8 cellular contexts compared by ENCODE assay signal in genomic region chr21:33761104-33762036, GRCh38.
DNase-seq lines count a peak whose midpoint lies in the region; ATAC-seq, FAIRE-seq and TF ChIP-seq lines count a peak whose summit lies in the region.

No MANE protein-coding gene starts in this region.

- CTCF ChIA-PET in HEK293 (lab: Yijun Ruan, JAX) = interaction anchor here (0.6 to 0.8 kb wide), 2 partner anchors 86 to 101 kb away, joined by 3 to 5 read pairs; no protein-coding TSS in a partner anchor

- no peak overlapping the region for H3K4me3 Mint-ChIP-seq in progenitor cell of endocrine pancreas (ENCODE audit: low read depth)

- DNase-seq in SKM-1 (lab: John Stamatoyannopoulos, UW; ENCODE audit: unreplicated experiment) = peak; percentile 28
- peak; percentile 98 for DNase-seq in fibroblast of villous mesenchyme (ENCODE audit: low read depth)
- no peak for DNase-seq in progenitor cell of endocrine pancreas (ENCODE audit: low spot score, unreplicated experiment)
- DNase-seq in D721Med (ENCODE audit: insufficient read length, low spot score) = no peak

- H3K36me3 Mint-ChIP-seq in progenitor cell of endocrine pancreas (ENCODE audit: insufficient read depth) = peaks cover 25% of the 10 kb centered on the region

- TF ChIP-seq CTCF in HEK293 (tag by site-specific recombination; IDR thresholded peaks at IDR 0.05) (no peak), fibroblast of villous mesenchyme (IDR thresholded peaks at IDR 0.05; ENCODE audit: insufficient read depth, low read depth, low read length) (no peak), progenitor cell of endocrine pancreas (IDR thresholded peaks at IDR 0.05; ENCODE audit: unreplicated experiment) (no peak), D721Med (IDR thresholded peaks at IDR 0.05; ENCODE audit: insufficient read depth, missing control alignments) (no peak)

- H3K4me3 ChIP-seq in HEK293 (ENCODE audit: low read depth, low read length) (no peak overlapping the region; the same call in 1 of the 2 replicates), fibroblast of villous mesenchyme (ENCODE audit: low read depth, low read length) (peak overlapping the region; percentile 37)

- POLR2A ChIA-PET in HEK293 (lab: Yijun Ruan, JAX) = interaction anchor here (0.9 kb wide), 1 partner anchor 135 kb away, joined by 3 read pairs; no protein-coding TSS in a partner anchor

- H3K4me1 Mint-ChIP-seq in progenitor cell of endocrine pancreas (ENCODE audit: low read depth) = peaks cover 10% of the 10 kb centered on the region

- no peak for FAIRE-seq in D721Med (lab: Jason Lieb, UNC)

- no peaks in the 10 kb centered on the region for H3K9me3 Mint-ChIP-seq in progenitor cell of endocrine pancreas (ENCODE audit: low read depth)

- ATAC-seq in HG02642 (IDR thresholded peaks at IDR 0.05; ENCODE audit: poor library complexity, unreplicated experiment) (no peak), GM19328 (IDR thresholded peaks at IDR 0.05; ENCODE audit: unreplicated experiment) (no peak), GM19452 (IDR thresholded peaks at IDR 0.05; ENCODE audit: unreplicated experiment) (no peak)

- H3K27ac ChIP-seq in HEK293 (ENCODE audit: extremely low read depth, low read depth, low read length) = no peak overlapping the region; the same call in 1 of the 2 replicates

- peak overlapping the region; percentile 94 for H3K27ac Mint-ChIP-seq in progenitor cell of endocrine pancreas

- peaks cover 16% of the 10 kb centered on the region for H3K4me1 ChIP-seq in HEK293 (ENCODE audit: control insufficient read depth, insufficient read depth, low read length)

- H3K27me3 Mint-ChIP-seq in progenitor cell of endocrine pancreas = no peaks in the 10 kb centered on the region

- peaks cover 0 to 10% of the 10 kb centered on the region in 2 experiments for H3K36me3 ChIP-seq in HEK293 (ENCODE audit: control insufficient read depth in 2 of 2, insufficient read depth in 1 of 2, low read length in 2 of 2)

- H3K9me3 ChIP-seq in HEK293 (ENCODE audit: control insufficient read depth, insufficient read depth, low read depth, low read length) = no peaks in the 10 kb centered on the region

TF ChIP-seq in HEK293, 187 proteins besides CTCF, POLR2A, EP300 and RAD21 (continues in another document):
- peak; percentile 98 for TF ChIP-seq OSR2 (tag by site-specific recombination; IDR thresholded peaks at IDR 0.05)
- TF ChIP-seq ZNF585B (tag by site-specific recombination; IDR thresholded peaks at IDR 0.05) = no peak
- TF ChIP-seq YY1 (tag by site-specific recombination; IDR thresholded peaks at IDR 0.05) = no peak
- peak; percentile 77 for TF ChIP-seq INSM2 (tag by site-specific recombination; IDR thresholded peaks at IDR 0.05)
- no peak for TF ChIP-seq ZNF404 (tag by site-specific recombination; IDR thresholded peaks at IDR 0.05)
- no peak for TF ChIP-seq GLI2 (tag by site-specific recombination; IDR thresholded peaks at IDR 0.05; ENCODE audit: borderline replicate concordance, low read depth)
- TF ChIP-seq ZNF24 (tag by site-specific recombination; IDR thresholded peaks at IDR 0.05) = peak; percentile 64; the same call in 1 of the 2 replicates
- TF ChIP-seq ZNF645 (tag by site-specific recombination; IDR thresholded peaks at IDR 0.05) = no peak
- TF ChIP-seq ZBTB11 (tag by site-specific recombination; conservative IDR thresholded peaks at IDR 0.05; ENCODE audit: low read depth) = no peak
- peak; percentile 79 for TF ChIP-seq IKZF3 (tag by site-specific recombination; IDR thresholded peaks at IDR 0.05)
- TF ChIP-seq ZNF843 (tag by site-specific recombination; IDR thresholded peaks at IDR 0.05) = no peak
- no peak for TF ChIP-seq ZNF274 (IDR thresholded peaks at IDR 0.05; ENCODE audit: low read length)
- TF ChIP-seq ZNF274 (tag by site-specific recombination; IDR thresholded peaks at IDR 0.05; ENCODE audit: borderline replicate concordance) = no peak
- TF ChIP-seq TRIM28 (IDR thresholded peaks at IDR 0.05; ENCODE audit: borderline replicate concordance, low read length) = peak; percentile 58; the same call in 1 of the 2 replicates
- no peak for TF ChIP-seq ZNF112 (tag by site-specific recombination; IDR thresholded peaks at IDR 0.05)
- peak; percentile 90 for TF ChIP-seq ZBTB21 (tag by site-specific recombination; IDR thresholded peaks at IDR 0.05)
- TF ChIP-seq ZNF324 (tag by site-specific recombination; IDR thresholded peaks at IDR 0.05) = peak; percentile 74; the same call in 1 of the 2 replicates
- no peak for TF ChIP-seq ZNF423 (tag by site-specific recombination; IDR thresholded peaks at IDR 0.05)
- TF ChIP-seq ZNF121 (tag by site-specific recombination; IDR thresholded peaks at IDR 0.05) = no peak
- no peak; the same call in 1 of the 2 replicates for TF ChIP-seq ZNF654 (tag by site-specific recombination; IDR thresholded peaks at IDR 0.05; ENCODE audit: low read depth)
- TF ChIP-seq GFI1B (tag by site-specific recombination; IDR thresholded peaks at IDR 0.05) = no peak
- TF ChIP-seq ZNF362 (tag by site-specific recombination; IDR thresholded peaks at IDR 0.05) = peak; percentile 63; the same call in 1 of the 2 replicates
- TF ChIP-seq KLF8 (tag by site-specific recombination; IDR thresholded peaks at IDR 0.05) = peak; percentile 85
- no peak for TF ChIP-seq ZNF239 (tag by site-specific recombination; IDR thresholded peaks at IDR 0.05)
- no peak for TF ChIP-seq RBAK (tag by site-specific recombination; IDR thresholded peaks at IDR 0.05)
- TF ChIP-seq ZNF341 (tag by site-specific recombination; IDR thresholded peaks at IDR 0.05; ENCODE audit: low read depth) = no peak
- peak; percentile 85 for TF ChIP-seq ZNF394 (tag by site-specific recombination; IDR thresholded peaks at IDR 0.05; ENCODE audit: borderline replicate concordance)
- no peak for TF ChIP-seq ZNF311 (tag by site-specific recombination; IDR thresholded peaks at IDR 0.05; ENCODE audit: borderline replicate concordance)
- TF ChIP-seq ZNF626 (tag by site-specific recombination; IDR thresholded peaks at IDR 0.05) = no peak
- no peak for TF ChIP-seq ZBTB1 (tag by site-specific recombination; IDR thresholded peaks at IDR 0.05)
- TF ChIP-seq PRDM1 (tag by site-specific recombination; IDR thresholded peaks at IDR 0.05) = peak; percentile 57; the same call in 1 of the 2 replicates
- TF ChIP-seq EGR2 (tag by site-specific recombination; IDR thresholded peaks at IDR 0.05; ENCODE audit: low read depth) = no peak

Comparison
In these comparisons a context has a peak if more than half of its experiments do, and no peak if none do; other contexts are left out.
1. DNase-seq: peak in SKM-1 (single experiment) and fibroblast of villous mesenchyme (single experiment); none in progenitor cell of endocrine pancreas (single experiment) and D721Med (single experiment).